In the genomic region with DNA sequence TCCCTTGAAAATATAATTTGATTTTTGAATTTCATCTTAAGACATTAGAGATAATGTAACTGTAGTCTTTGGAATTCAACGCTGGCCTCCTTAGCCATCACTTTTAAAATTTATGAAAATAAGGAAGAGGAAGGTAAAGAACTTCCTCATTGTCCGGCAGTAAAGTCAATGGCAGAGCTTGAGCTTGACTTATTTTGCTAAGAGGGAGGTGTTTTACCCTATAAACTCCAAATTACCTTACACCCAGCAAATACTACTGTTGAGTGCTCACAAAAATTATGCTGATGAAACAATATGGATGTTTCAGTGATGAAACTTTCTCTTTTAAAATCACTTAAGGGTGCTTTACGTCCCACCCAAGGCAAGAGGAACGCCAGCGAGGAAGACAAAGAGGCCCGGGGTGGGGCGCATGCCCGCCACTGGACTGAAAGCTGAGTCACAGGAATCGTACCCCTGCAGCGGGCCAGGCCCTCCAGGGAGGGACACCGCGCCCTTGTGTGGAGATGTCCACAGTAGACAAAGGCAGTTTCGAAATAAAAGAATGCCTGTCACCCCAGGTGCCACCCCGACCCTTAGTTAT, we compare ENCODE assay signal across 8 cellular contexts.
DNase-seq lines count a peak whose midpoint lies in the region; ATAC-seq lines count a peak whose summit lies in the region.

No MANE protein-coding gene starts in this region.

- peak overlapping the region; percentile 70 to 90 (median 83) for H3K4me2 ChIP-seq in BLaER1 treated with 17β-estradiol and CSF1 and Interleukin-3, amounts not matched to agents 10 nM and 100 nM

- peak overlapping the region; percentile 98 for H3K4me3 Mint-ChIP-seq in T-helper 1 cell treated with Interleukin-12 subunit alpha and Interleukin-12 subunit beta and Interleukin-4 antibody, amounts not matched to agents 30 μg/mL and 1 μg/mL, for 36 hours
- peak overlapping the region; percentile 92 for H3K4me3 Mint-ChIP-seq in central memory CD8-positive, alpha-beta T cell

- DNase-seq in central memory CD8-positive, alpha-beta T cell (ENCODE audit: low spot score in 2 of 2) = no peak
- DNase-seq in islet precursor cell (peak; percentile 84), NCI-H1694 treated with DMSO at 0.1 percent for 48 hours (lab: John Stamatoyannopoulos, UW) (no peak)
- peak; percentile 59 to 63 for DNase-seq in stimulated activated CD4-positive, alpha-beta T cell treated with anti-CD3 and anti-CD28 coated beads, Interleukin-2, amount 100 ng/mL, for 24 hours

- H3K27me3 Mint-ChIP-seq in T-helper 1 cell treated with Interleukin-12 subunit alpha and Interleukin-12 subunit beta and Interleukin-4 antibody, amounts not matched to agents 30 μg/mL and 1 μg/mL, for 36 hours (ENCODE audit: low read depth) = no peaks in the 10 kb centered on the region
- no peaks in the 10 kb centered on the region for H3K27me3 Mint-ChIP-seq in central memory CD8-positive, alpha-beta T cell

- H3K4me1 Mint-ChIP-seq in T-helper 1 cell treated with Interleukin-12 subunit alpha and Interleukin-12 subunit beta and Interleukin-4 antibody, amounts not matched to agents 30 μg/mL and 1 μg/mL, for 36 hours (ENCODE audit: low read depth) = peaks cover 36% of the 10 kb centered on the region
- peaks cover 45% of the 10 kb centered on the region for H3K4me1 Mint-ChIP-seq in central memory CD8-positive, alpha-beta T cell

- peaks cover 37% of the 10 kb centered on the region for H3K36me3 Mint-ChIP-seq in T-helper 1 cell treated with Interleukin-12 subunit alpha and Interleukin-12 subunit beta and Interleukin-4 antibody, amounts not matched to agents 30 μg/mL and 1 μg/mL, for 36 hours (ENCODE audit: low read depth)
- peaks cover 59% of the 10 kb centered on the region for H3K36me3 Mint-ChIP-seq in central memory CD8-positive, alpha-beta T cell (ENCODE audit: insufficient read depth)

- peaks cover 7 to 22% (median 10%) of the 10 kb centered on the region in 11 experiments; a peak in 14 of 22 replicates for H4K20me1 ChIP-seq in BLaER1 treated with 17β-estradiol and CSF1 and Interleukin-3, amounts not matched to agents 10 nM and 100 nM

- peak; percentile 16 for ATAC-seq in HG03280 (IDR thresholded peaks at IDR 0.05; ENCODE audit: unreplicated experiment)
- ATAC-seq in central memory CD8-positive, alpha-beta T cell (replicated peaks; ENCODE audit: extremely low read depth, poor library complexity, severe bottlenecking) = no peak
- ATAC-seq in HG03039 (IDR thresholded peaks at IDR 0.05; ENCODE audit: unreplicated experiment) = no peak

- H3K9ac ChIP-seq in BLaER1 treated with 17β-estradiol and CSF1 and Interleukin-3, amounts not matched to agents 10 nM and 100 nM = peak overlapping the region; percentile 93 to 99 (median 98)

- H3K27me3 ChIP-seq in BLaER1 treated with 17β-estradiol and CSF1 and Interleukin-3, amounts not matched to agents 10 nM and 100 nM = peaks cover 0 to 33% (median 0%) of the 10 kb centered on the region in 11 experiments; a peak in 7 of 22 replicates

- H3K27ac ChIP-seq in BLaER1 treated with 17β-estradiol and CSF1 and Interleukin-3, amounts not matched to agents 10 nM and 100 nM = peak overlapping the region; percentile 94 to 99 (median 98)

- H3K27ac Mint-ChIP-seq in T-helper 1 cell treated with Interleukin-12 subunit alpha and Interleukin-12 subunit beta and Interleukin-4 antibody, amounts not matched to agents 30 μg/mL and 1 μg/mL, for 36 hours = peak overlapping the region; percentile 99
- H3K27ac Mint-ChIP-seq in central memory CD8-positive, alpha-beta T cell (ENCODE audit: low read depth) = peak overlapping the region; percentile 99

- peaks cover 50 to 68% (median 60%) of the 10 kb centered on the region in 10 experiments for H3K4me1 ChIP-seq in BLaER1 treated with 17β-estradiol and CSF1 and Interleukin-3, amounts not matched to agents 10 nM and 100 nM

- peak overlapping the region; percentile 71 to 83 (median 78) for H3K4me3 ChIP-seq in BLaER1 treated with 17β-estradiol and CSF1 and Interleukin-3, amounts not matched to agents 10 nM and 100 nM

- no peaks in the 10 kb centered on the region for H3K9me3 Mint-ChIP-seq in T-helper 1 cell treated with Interleukin-12 subunit alpha and Interleukin-12 subunit beta and Interleukin-4 antibody, amounts not matched to agents 30 μg/mL and 1 μg/mL, for 36 hours
- H3K9me3 Mint-ChIP-seq in central memory CD8-positive, alpha-beta T cell = no peaks in the 10 kb centered on the region

- H3K9me3 ChIP-seq in BLaER1 treated with 17β-estradiol and CSF1 and Interleukin-3, amounts not matched to agents 10 nM and 100 nM (replicated peaks in 1 of 11) = peaks cover 0 to 14% (median 13%) of the 10 kb centered on the region in 11 experiments; a peak in 18 of 22 replicates

- peaks cover 2 to 26% (median 19%) of the 10 kb centered on the region in 11 experiments; a peak in 17 of 22 replicates for H3K36me3 ChIP-seq in BLaER1 treated with 17β-estradiol and CSF1 and Interleukin-3, amounts not matched to agents 10 nM and 100 nM

Comparison
In these comparisons a context has a peak if more than half of its experiments do, and no peak if none do; other contexts are left out.
1. DNase-seq: peak in islet precursor cell (single experiment) and stimulated activated CD4-positive, alpha-beta T cell treated with anti-CD3 and anti-CD28 coated beads, Interleukin-2, amount 100 ng/mL, for 24 hours (2 of 2); none in central memory CD8-positive, alpha-beta T cell (0 of 2) and NCI-H1694 treated with DMSO at 0.1 percent for 48 hours (single experiment).